Comparison of ENCODE assay signal across 8 cellular contexts in the genomic region with DNA sequence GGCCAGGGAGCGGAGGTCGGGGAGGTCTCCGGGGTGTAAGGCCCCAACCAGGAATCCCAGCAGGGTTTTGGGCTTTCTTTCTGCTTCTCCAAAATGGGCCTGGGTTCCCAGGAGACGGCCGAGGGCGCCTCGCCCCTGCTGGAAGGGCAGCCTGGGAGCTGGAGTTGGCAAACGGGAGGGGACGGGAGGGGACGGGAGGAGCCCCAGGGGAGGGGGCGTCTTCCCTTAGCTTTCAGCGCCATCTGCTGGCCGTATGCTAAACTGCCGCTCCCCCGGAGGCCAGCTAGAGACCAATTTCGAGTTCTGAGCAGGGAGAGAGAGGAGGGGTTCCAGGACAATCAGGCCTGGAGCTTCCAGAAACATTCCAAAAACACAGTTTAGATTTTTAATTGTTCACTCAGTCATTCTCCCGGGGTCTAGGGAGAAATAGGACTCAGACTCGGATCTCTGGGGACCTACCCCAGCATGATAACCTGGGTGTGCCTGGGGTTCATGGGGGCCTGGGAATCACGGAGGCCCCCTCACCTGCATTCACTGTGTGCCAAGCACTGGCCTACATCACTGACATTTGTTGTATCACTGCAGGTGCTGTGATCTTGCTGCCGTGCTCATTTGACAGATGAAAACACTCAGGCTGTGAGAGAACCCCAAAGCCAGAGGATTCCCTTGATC. TPM values are rescaled to one million over a fixed set of nuclear protein-coding genes. Genes with fewer than 3 reads are reported as not detected.
DNase-seq lines count a peak whose midpoint lies in the region; ATAC-seq and TF ChIP-seq lines count a peak whose summit lies in the region.

No MANE protein-coding gene starts in this region.

- ATAC-seq in T-helper 17 cell, result peak; percentile 93
- ATAC-seq in right cardiac atrium, result peak; percentile 87 to 90
- peak; percentile 61 to 83 for ATAC-seq in gastrocnemius medialis
- no peak for ATAC-seq in HG03039 (IDR thresholded peaks at IDR 0.05; ENCODE audit: unreplicated experiment)
- ATAC-seq in HG03159 (IDR thresholded peaks at IDR 0.05; ENCODE audit: unreplicated experiment), result no peak

- peaks cover 7% of the 10 kb centered on the region for H3K36me3 Mint-ChIP-seq in T-helper 17 cell (ENCODE audit: low read depth)

- H3K27ac Mint-ChIP-seq in T-helper 17 cell, result no peak overlapping the region

- intact Hi-C loops in right cardiac atrium (cut with DNase I), result loop anchor here (2.0 to 10.0 kb wide), 8 partner anchors 75 to 287 kb away; a partner anchor contains a TSS
- intact Hi-C loops in gastrocnemius medialis (cut with DNase I; ENCODE audit: low total_unique reads), result loop anchor here (1.0 to 5.0 kb wide), 3 partner anchors 77 to 280 kb away; no protein-coding TSS in a partner anchor

- H3K9me3 ChIP-seq in T-helper 17 cell (ENCODE audit: control insufficient read depth, low read length, poor library complexity, severe bottlenecking) (no peaks in the 10 kb centered on the region), right cardiac atrium (ENCODE audit: control insufficient read depth, low read length) (no peaks in the 10 kb centered on the region), gastrocnemius medialis (no peaks in the 10 kb centered on the region)

- H3K4me3 ChIP-seq in right cardiac atrium (ENCODE audit: low read length) (no peak overlapping the region), gastrocnemius medialis (peak overlapping the region in 3 of 4 donors; percentile 23 to 42 (median 30))

- H3K27ac ChIP-seq in right cardiac atrium (ENCODE audit: low read length), result no peak overlapping the region
- no peak overlapping the region for H3K27ac ChIP-seq in gastrocnemius medialis

- peak; percentile 86 for TF ChIP-seq CTCF in GM12873 (IDR thresholded peaks at IDR 0.05; ENCODE audit: insufficient read depth, low read depth, low read length, missing control alignments)
- TF ChIP-seq CTCF in gastrocnemius medialis (IDR thresholded peaks at IDR 0.05 in 4 of 5, conservative IDR thresholded peaks at IDR 0.05 in 1 of 5), result peak; percentile 80 to 97 (median 95)

- H3K27me3 Mint-ChIP-seq in T-helper 17 cell, result peaks cover 60% of the 10 kb centered on the region

- in situ Hi-C loops in gastrocnemius medialis (cut with MboI; ENCODE audit: low sequenced_read_pairs in 4 of 4), result loop anchor here in 1 of 4 donors (5.0 to 10.0 kb wide), 2 partner anchors 75 to 167 kb away; a partner anchor contains a TSS

- H3K36me3 ChIP-seq in gastrocnemius medialis, result no peaks in the 10 kb centered on the region

- DNase-seq in NCI-H1417 treated with DMSO at 0.1 percent for 48 hours (lab: John Stamatoyannopoulos, UW) (peak; percentile 39), T-helper 17 cell (peak; percentile 68 to 84 (median 69)), amniotic epithelial cell (ENCODE audit: low read depth) (peak; percentile 53), right cardiac atrium (peak; percentile 83 to 93 (median 93)), gastrocnemius medialis (peak; percentile 51 to 74)

- H3K27me3 ChIP-seq in right cardiac atrium (ENCODE audit: control insufficient read depth, insufficient read depth), result no peaks in the 10 kb centered on the region
- peaks cover 6 to 10% (median 10%) of the 10 kb centered on the region in 3 donors for H3K27me3 ChIP-seq in gastrocnemius medialis

- H3K4me1 ChIP-seq in right cardiac atrium (ENCODE audit: control insufficient read depth, insufficient read depth, low read length), result no peaks in the 10 kb centered on the region
- H3K4me1 ChIP-seq in gastrocnemius medialis, result peaks cover 13 to 20% of the 10 kb centered on the region in 2 donors

- no peak overlapping the region for H3K4me3 Mint-ChIP-seq in T-helper 17 cell

- 11% methylated on average over 20 of the region's 20 CpGs for WGBS in right cardiac atrium

- H3K4me1 Mint-ChIP-seq in T-helper 17 cell, result no peaks in the 10 kb centered on the region

- no peak for TF ChIP-seq POLR2A in gastrocnemius medialis (IDR thresholded peaks at IDR 0.05)

RNA-seq across cellular contexts. Expression of a gene that starts 23.0 kb away (rescaled TPM):
- 10 to 100 TPM; 36.8 to 52.0 TPM for total RNA-seq in T-helper 17 cell
- 10 to 100 TPM; 17.2 to 23.4 (median 19.6) TPM for total RNA-seq in right cardiac atrium
- polyA plus RNA-seq in right cardiac atrium, result 7.5 TPM
- total RNA-seq in gastrocnemius medialis, result 10 to 100 TPM; 44.9 to 65.2 (median 60.0) TPM

Comparison
In these comparisons a context has a peak if more than half of its experiments do, and no peak if none do; other contexts are left out.
1. DNase-seq: peak in every context shown above with its lines; median percentile 93 in right cardiac atrium; 69 in T-helper 17 cell; 62 in gastrocnemius medialis; 53 in amniotic epithelial cell; 39 in NCI-H1417 treated with DMSO at 0.1 percent for 48 hours.
2. ATAC-seq: peak in T-helper 17 cell (single experiment), right cardiac atrium (2 of 2) and gastrocnemius medialis (2 of 2); none in HG03039 (single experiment) and HG03159 (single experiment).